8 cellular contexts compared by ENCODE assay signal in the genomic region with DNA sequence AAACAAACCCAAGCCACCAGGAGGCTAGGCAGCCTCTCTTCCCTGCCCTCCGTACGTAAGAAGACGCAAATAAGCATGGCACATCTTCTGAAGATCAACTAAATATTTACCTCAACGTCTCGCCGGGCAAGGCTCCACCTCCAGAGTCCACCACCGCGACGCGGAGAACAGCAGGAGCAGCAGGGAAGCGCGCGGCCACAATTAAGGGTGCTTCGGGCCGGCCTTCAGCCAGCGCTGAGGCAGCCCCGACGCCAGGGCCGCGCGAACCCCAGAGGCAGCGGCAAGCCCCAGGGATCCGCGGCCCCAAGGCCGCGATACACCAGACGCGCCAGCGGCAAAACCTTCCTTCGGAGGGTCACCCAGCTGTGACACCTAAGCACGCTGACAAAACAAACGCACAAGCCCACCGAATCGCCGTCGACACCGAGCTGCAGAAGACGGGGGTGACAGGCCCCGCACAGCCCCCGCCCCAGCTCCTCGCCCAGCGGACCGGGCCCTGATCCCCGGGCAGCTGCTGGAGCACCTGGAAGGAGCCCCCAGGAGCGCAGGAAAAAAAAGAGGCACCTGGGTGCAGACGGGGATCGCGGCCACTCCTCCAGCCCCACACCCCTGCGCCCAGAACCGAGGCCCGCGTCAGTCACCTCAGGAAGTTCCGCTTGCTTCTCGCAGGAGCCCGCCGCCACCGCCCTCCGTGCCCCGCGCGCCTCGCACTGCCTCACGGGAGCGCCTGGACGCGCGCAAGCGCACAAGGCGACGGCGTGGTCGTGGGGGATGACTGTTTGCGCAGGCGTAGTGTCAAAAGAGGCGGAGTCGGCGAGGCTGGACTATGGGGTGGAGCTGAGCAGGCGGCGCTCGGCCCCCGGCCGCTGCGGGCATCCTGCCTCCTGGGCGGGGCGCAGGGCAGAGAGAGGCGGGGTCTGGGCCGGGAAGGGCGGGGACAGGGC. TPM values are rescaled to one million over a fixed set of nuclear protein-coding genes. Genes with fewer than 3 reads are reported as not detected.
DNase-seq lines count a peak whose midpoint lies in the region; ATAC-seq and TF ChIP-seq lines count a peak whose summit lies in the region.

A gene with protein sequence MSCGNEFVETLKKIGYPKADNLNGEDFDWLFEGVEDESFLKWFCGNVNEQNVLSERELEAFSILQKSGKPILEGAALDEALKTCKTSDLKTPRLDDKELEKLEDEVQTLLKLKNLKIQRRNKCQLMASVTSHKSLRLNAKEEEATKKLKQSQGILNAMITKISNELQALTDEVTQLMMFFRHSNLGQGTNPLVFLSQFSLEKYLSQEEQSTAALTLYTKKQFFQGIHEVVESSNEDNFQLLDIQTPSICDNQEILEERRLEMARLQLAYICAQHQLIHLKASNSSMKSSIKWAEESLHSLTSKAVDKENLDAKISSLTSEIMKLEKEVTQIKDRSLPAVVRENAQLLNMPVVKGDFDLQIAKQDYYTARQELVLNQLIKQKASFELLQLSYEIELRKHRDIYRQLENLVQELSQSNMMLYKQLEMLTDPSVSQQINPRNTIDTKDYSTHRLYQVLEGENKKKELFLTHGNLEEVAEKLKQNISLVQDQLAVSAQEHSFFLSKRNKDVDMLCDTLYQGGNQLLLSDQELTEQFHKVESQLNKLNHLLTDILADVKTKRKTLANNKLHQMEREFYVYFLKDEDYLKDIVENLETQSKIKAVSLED (minus strand): TSS at position 712 of the 944 bp plus-strand sequence. CDS start 1,175 bp downstream, outside the sequence.
A gene (minus strand): TSS at position 712 of the 944 bp plus-strand sequence. CDS start 12,890 bp downstream, outside the sequence.

- H3K9ac ChIP-seq in BLaER1 (peak within 1 kb of the TSS; percentile 92), liver (ENCODE audit: low read depth in 1 of 2, low read length in 2 of 2) (peak within 1 kb of the TSS; percentile 75 to 86)

- DNase-seq in NCI-H526 (lab: John Stamatoyannopoulos, UW) (peak; percentile 91 to 98), dedifferentiated amniotic fluid mesenchymal stem cell (ENCODE audit: extremely low spot score) (peak; percentile 97)
- peak; percentile 99 for DNase-seq in activated CD4-positive, alpha-beta T cell treated with anti-CD3 and anti-CD28 coated beads, Interleukin-2, amount 10 ng/mL, durations not matched to agents 7 days and 5 days
- peak; percentile 99 for DNase-seq in stimulated activated CD4-positive, alpha-beta T cell treated with anti-CD3 and anti-CD28 coated beads, Interleukin-4, amount 100 ng/mL, for 1 hour

- H3K4me2 ChIP-seq in BLaER1 = peak within 1 kb of the TSS; percentile 87

- peak; percentile 1 for TF ChIP-seq CTCF in liver (IDR thresholded peaks at IDR 0.05; ENCODE audit: low read depth, low read length, missing input control)

- H3K9me3 Mint-ChIP-seq in activated CD4-positive, alpha-beta T cell treated with anti-CD3 and anti-CD28 coated beads, Interleukin-2, amount 10 ng/mL, durations not matched to agents 7 days and 5 days = no peaks in the 10 kb centered on the region

- peaks cover 59% of the 10 kb centered on the region for H3K4me1 Mint-ChIP-seq in activated CD4-positive, alpha-beta T cell treated with anti-CD3 and anti-CD28 coated beads, Interleukin-2, amount 10 ng/mL, durations not matched to agents 7 days and 5 days

- CTCF ChIA-PET in activated CD4-positive, alpha-beta T cell treated with anti-CD3 and anti-CD28 coated beads, Interleukin-2, amount 10 ng/mL, durations not matched to agents 7 days and 5 days (lab: Charles Lee) = interaction anchor here (0.7 to 2.0 kb wide), 9 partner anchors 9 to 1114 kb away, joined by 3 to 10 read pairs (median 3); a partner anchor contains a TSS

- under 1% methylated on average over 88 of the region's 88 CpGs for WGBS in liver

- no peaks in the 10 kb centered on the region for H3K9me3 ChIP-seq in BLaER1
- H3K9me3 ChIP-seq in liver (ENCODE audit: control insufficient read depth in 4 of 4, low read length in 3 of 4) = no peaks in the 10 kb centered on the region

- H3K36me3 Mint-ChIP-seq in activated CD4-positive, alpha-beta T cell treated with anti-CD3 and anti-CD28 coated beads, Interleukin-2, amount 10 ng/mL, durations not matched to agents 7 days and 5 days (ENCODE audit: low read depth) = peaks cover 33% of the 10 kb centered on the region

- ATAC-seq in GM19324 (IDR thresholded peaks at IDR 0.05; ENCODE audit: low FRiP score, unreplicated experiment) = peak; percentile 93
- peak; percentile 87 for ATAC-seq in HG03460 (IDR thresholded peaks at IDR 0.05; ENCODE audit: unreplicated experiment)

- POLR2A ChIA-PET in activated CD4-positive, alpha-beta T cell treated with anti-CD3 and anti-CD28 coated beads, Interleukin-2, amount 10 ng/mL, durations not matched to agents 7 days and 5 days (lab: Charles Lee) = interaction anchor here (0.7 to 1.9 kb wide), 3 partner anchors 20 to 261 kb away, joined by 3 to 5 read pairs (median 5); a partner anchor contains a TSS

- H3K27me3 ChIP-seq in BLaER1 = no peaks in the 10 kb centered on the region
- H3K27me3 ChIP-seq in liver (ENCODE audit: control insufficient read depth in 4 of 4, insufficient read depth in 4 of 4, low read length in 3 of 4) = no peaks in the 10 kb centered on the region

- H3K27ac ChIP-seq in BLaER1 = peak within 1 kb of the TSS; percentile 82
- H3K27ac ChIP-seq in liver (ENCODE audit: low read depth in 1 of 2, low read length in 2 of 2) = peak within 1 kb of the TSS; percentile 65 to 67

- H3K4me3 ChIP-seq in BLaER1 = peak within 1 kb of the TSS; percentile 96
- H3K4me3 ChIP-seq in liver (ENCODE audit: low read depth in 1 of 3, low read length in 3 of 3) = peak within 1 kb of the TSS; percentile 84 to 94 (median 93)

- peak within 1 kb of the TSS; percentile 95 for H3K27ac Mint-ChIP-seq in activated CD4-positive, alpha-beta T cell treated with anti-CD3 and anti-CD28 coated beads, Interleukin-2, amount 10 ng/mL, durations not matched to agents 7 days and 5 days

- H3K27me3 Mint-ChIP-seq in activated CD4-positive, alpha-beta T cell treated with anti-CD3 and anti-CD28 coated beads, Interleukin-2, amount 10 ng/mL, durations not matched to agents 7 days and 5 days = no peaks in the 10 kb centered on the region

- peaks cover 79% of the 10 kb centered on the region for H3K4me1 ChIP-seq in BLaER1
- H3K4me1 ChIP-seq in liver (ENCODE audit: control insufficient read depth in 4 of 4, insufficient read depth in 4 of 4, low read length in 3 of 4) = peaks cover 4 to 26% (median 22%) of the 10 kb centered on the region in 4 donors

- TF ChIP-seq RAD21 in liver (IDR thresholded peaks at IDR 0.05) = peak; percentile 19 to 42

- peaks cover 52% of the 10 kb centered on the region for H4K20me1 ChIP-seq in BLaER1

- H3K36me3 ChIP-seq in BLaER1 (peaks cover 12% of the 10 kb centered on the region), liver (ENCODE audit: control insufficient read depth in 4 of 4, insufficient read depth in 3 of 4, low read depth in 1 of 4, low read length in 3 of 4) (no peaks in the 10 kb centered on the region)

- H3K4me3 Mint-ChIP-seq in activated CD4-positive, alpha-beta T cell treated with anti-CD3 and anti-CD28 coated beads, Interleukin-2, amount 10 ng/mL, durations not matched to agents 7 days and 5 days = peak within 1 kb of the TSS; percentile 92

TF ChIP-seq in liver, 16 proteins besides CTCF, POLR2A, EP300 and RAD21:
- TF ChIP-seq HNF4A (conservative IDR thresholded peaks at IDR 0.05) = no peak
- TF ChIP-seq EGR1 (IDR thresholded peaks at IDR 0.05; ENCODE audit: low read depth in 2 of 2) = no peak
- TF ChIP-seq, protein P1, sequence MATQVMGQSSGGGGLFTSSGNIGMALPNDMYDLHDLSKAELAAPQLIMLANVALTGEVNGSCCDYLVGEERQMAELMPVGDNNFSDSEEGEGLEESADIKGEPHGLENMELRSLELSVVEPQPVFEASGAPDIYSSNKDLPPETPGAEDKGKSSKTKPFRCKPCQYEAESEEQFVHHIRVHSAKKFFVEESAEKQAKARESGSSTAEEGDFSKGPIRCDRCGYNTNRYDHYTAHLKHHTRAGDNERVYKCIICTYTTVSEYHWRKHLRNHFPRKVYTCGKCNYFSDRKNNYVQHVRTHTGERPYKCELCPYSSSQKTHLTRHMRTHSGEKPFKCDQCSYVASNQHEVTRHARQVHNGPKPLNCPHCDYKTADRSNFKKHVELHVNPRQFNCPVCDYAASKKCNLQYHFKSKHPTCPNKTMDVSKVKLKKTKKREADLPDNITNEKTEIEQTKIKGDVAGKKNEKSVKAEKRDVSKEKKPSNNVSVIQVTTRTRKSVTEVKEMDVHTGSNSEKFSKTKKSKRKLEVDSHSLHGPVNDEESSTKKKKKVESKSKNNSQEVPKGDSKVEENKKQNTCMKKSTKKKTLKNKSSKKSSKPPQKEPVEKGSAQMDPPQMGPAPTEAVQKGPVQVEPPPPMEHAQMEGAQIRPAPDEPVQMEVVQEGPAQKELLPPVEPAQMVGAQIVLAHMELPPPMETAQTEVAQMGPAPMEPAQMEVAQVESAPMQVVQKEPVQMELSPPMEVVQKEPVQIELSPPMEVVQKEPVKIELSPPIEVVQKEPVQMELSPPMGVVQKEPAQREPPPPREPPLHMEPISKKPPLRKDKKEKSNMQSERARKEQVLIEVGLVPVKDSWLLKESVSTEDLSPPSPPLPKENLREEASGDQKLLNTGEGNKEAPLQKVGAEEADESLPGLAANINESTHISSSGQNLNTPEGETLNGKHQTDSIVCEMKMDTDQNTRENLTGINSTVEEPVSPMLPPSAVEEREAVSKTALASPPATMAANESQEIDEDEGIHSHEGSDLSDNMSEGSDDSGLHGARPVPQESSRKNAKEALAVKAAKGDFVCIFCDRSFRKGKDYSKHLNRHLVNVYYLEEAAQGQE (IDR thresholded peaks at IDR 0.05) = peak; percentile 41
- TF ChIP-seq FOXA1 (IDR thresholded peaks at IDR 0.05) = peak; percentile 30
- peak; percentile 59 for TF ChIP-seq SP1 (IDR thresholded peaks at IDR 0.05)
- TF ChIP-seq GABPA (IDR thresholded peaks at IDR 0.05 in 1 of 2, conservative IDR thresholded peaks at IDR 0.05 in 1 of 2) = peak in 1 of 2 donors; percentile 67
- no peak for TF ChIP-seq NR2F2 (IDR thresholded peaks at IDR 0.05)
- TF ChIP-seq YY1 (IDR thresholded peaks at IDR 0.05) = peak; percentile 37
- TF ChIP-seq, protein P2, sequence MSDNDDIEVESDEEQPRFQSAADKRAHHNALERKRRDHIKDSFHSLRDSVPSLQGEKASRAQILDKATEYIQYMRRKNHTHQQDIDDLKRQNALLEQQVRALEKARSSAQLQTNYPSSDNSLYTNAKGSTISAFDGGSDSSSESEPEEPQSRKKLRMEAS (IDR thresholded peaks at IDR 0.05) = no peak
- no peak for TF ChIP-seq FOXA2 (IDR thresholded peaks at IDR 0.05)
TF ChIP-seq in liver: peak in this region for 5.

RNA-seq across cellular contexts. Expression of the first gene that starts in this region (rescaled TPM):
- 10 to 100 TPM; 25.3 to 26.4 TPM for total RNA-seq in activated CD4-positive, alpha-beta T cell treated with anti-CD3 and anti-CD28 coated beads, Interleukin-2, amount 10 ng/mL, durations not matched to agents 7 days and 5 days
- total RNA-seq in liver = 10 to 100 TPM in 1 of 2 donors, 1 to 10 TPM in 1; 7.1 to 13.9 TPM
- 1 to 10 TPM; 2.3 to 3.4 TPM for polyA plus RNA-seq in liver

RNA-seq across cellular contexts. Expression of the second gene that starts in this region (rescaled TPM):
- total RNA-seq in activated CD4-positive, alpha-beta T cell treated with anti-CD3 and anti-CD28 coated beads, Interleukin-2, amount 10 ng/mL, durations not matched to agents 7 days and 5 days = 1 to 10 TPM; 3.3 to 3.8 TPM
- total RNA-seq in liver = 1 to 10 TPM; 1.6 to 2.3 TPM
- polyA plus RNA-seq in liver = 1 to 10 TPM in 1 of 2 donors, under 1 TPM in 1; 0.44 to 1.3 TPM

Comparison
In these comparisons a context has a peak if more than half of its experiments do, and no peak if none do; other contexts are left out.
1. Peak in every context shown above with its lines: DNase-seq, ATAC-seq, H3K4me3 ChIP-seq and H3K27ac ChIP-seq.